ENCODE assay signal across 10 cellular contexts in genomic region chr17:64016248-64016784, GRCh38. TPM values are rescaled to one million over a fixed set of nuclear protein-coding genes. Genes with fewer than 3 reads are reported as not detected.
DNase-seq lines count a peak whose midpoint lies in the region; ATAC-seq and TF ChIP-seq lines count a peak whose summit lies in the region.
"Had no signal": no experiment of that assay in that cellular context is flagged by ENCODE, and none has a peak within 500 bp of the region (broad histone marks: within the 10 kb centered on the region; RNA-seq: fewer than 3 reads in every experiment).

No MANE protein-coding gene starts in this region.

- H3K27ac Mint-ChIP-seq in activated T-cell treated with anti-CD3 and anti-CD28 coated beads, Interleukin-2, amount 50 U/mL, for 72 hours, result peak overlapping the region; percentile 99

- H3K27me3 Mint-ChIP-seq in activated T-cell treated with anti-CD3 and anti-CD28 coated beads, Interleukin-2, amount 50 U/mL, for 72 hours (ENCODE audit: low read depth), result no peaks in the 10 kb centered on the region

- H3K36me3 Mint-ChIP-seq in activated T-cell treated with anti-CD3 and anti-CD28 coated beads, Interleukin-2, amount 50 U/mL, for 72 hours (ENCODE audit: insufficient read depth in 2 of 2), result peaks cover under 1 to 9% of the 10 kb centered on the region in 2 donors

- in situ Hi-C loops in GM13977 (cut with MboI; ENCODE audit: low pct_unique_long_range_greater_than_20kb, low sequenced_read_pairs, unreplicated experiment), result loop anchor here (10.0 kb wide), 1 partner anchor 102 kb away; the partner anchor contains the start of genes CSHL1 and GH1

- H3K27me3 ChIP-seq in AG04450 (ENCODE audit: control insufficient read depth, insufficient read depth, low read length), result peaks cover 6% of the 10 kb centered on the region
- no peaks in the 10 kb centered on the region for H3K27me3 ChIP-seq in right lobe of liver

- no peaks in the 10 kb centered on the region for H3K36me3 ChIP-seq in right lobe of liver

- H3K9me3 Mint-ChIP-seq in activated T-cell treated with anti-CD3 and anti-CD28 coated beads, Interleukin-2, amount 50 U/mL, for 72 hours, result no peaks in the 10 kb centered on the region
- H3K9me3 Mint-ChIP-seq: neural crest cell had no signal

- TF ChIP-seq POLR2A in right lobe of liver (IDR thresholded peaks at IDR 0.05), result no peak

- peaks cover 71% of the 10 kb centered on the region for H3K4me1 Mint-ChIP-seq in activated T-cell treated with anti-CD3 and anti-CD28 coated beads, Interleukin-2, amount 50 U/mL, for 72 hours (ENCODE audit: low read depth)

- CTCF ChIA-PET in AG04450 (lab: Charles Lee), result interaction anchor here (1.1 to 2.2 kb wide), 4 partner anchors 9 to 96 kb away, joined by 4 to 6 read pairs (median 4); no protein-coding TSS in a partner anchor

- peak overlapping the region; percentile 83 to 89 for H3K4me3 Mint-ChIP-seq in activated T-cell treated with anti-CD3 and anti-CD28 coated beads, Interleukin-2, amount 50 U/mL, for 72 hours
- H3K4me3 Mint-ChIP-seq: neural crest cell had no signal

- WGBS in right lobe of liver (ENCODE audit: insufficient coverage, low coverage, low lambda C conversion rate, missing lambda C conversion rate), result 33% methylated on average over 5 of the region's 5 CpGs

- TF ChIP-seq CTCF in AG04450 (IDR thresholded peaks at IDR 0.05; ENCODE audit: low read depth, low read length) (peak; percentile 20; the same call in 1 of the 2 replicates), GM13977 (IDR thresholded peaks at IDR 0.05; ENCODE audit: extremely low read depth, insufficient read depth, missing control alignments) (peak; percentile 44), right lobe of liver (IDR thresholded peaks at IDR 0.05) (peak in 1 of 4 donors; percentile 5)

- H3K4me3 ChIP-seq in AG04450 (ENCODE audit: low read depth, low read length) (no peak overlapping the region), right lobe of liver (no peak overlapping the region)

- ATAC-seq in activated T-cell treated with anti-CD3 and anti-CD28 coated beads, Interleukin-2, amount 50 U/mL, for 72 hours (replicated peaks in 1 of 2), result no peak
- ATAC-seq in right lobe of liver (peak; percentile 11 to 51 (median 28)), HG02610 (IDR thresholded peaks at IDR 0.05; ENCODE audit: unreplicated experiment) (no peak)

- DNase-seq in AG04450 (ENCODE audit: low read depth, low spot score) (no peak), GM13977 (ENCODE audit: low spot score) (no peak), right lobe of liver (peak in 1 of 3 donors; percentile 16), NCI-H526 treated with DMSO at 0.1 percent for 48 hours (lab: John Stamatoyannopoulos, UW) (no peak), UCSD-AML1 (lab: John Stamatoyannopoulos, UW; ENCODE audit: unreplicated experiment) (no peak), T1000 (lab: John Stamatoyannopoulos, UW) (no peak)
- no peak for DNase-seq in activated T-cell treated with anti-CD3 and anti-CD28 coated beads, Interleukin-2, amount 50 U/mL, for 72 hours
- DNase-seq: HCEC 1CT had no signal

- POLR2A ChIA-PET in AG04450 (lab: Yijun Ruan, JAX), result no interaction called here

- H3K27ac ChIP-seq in AG04450 (ENCODE audit: low read depth, low read length) (no peak overlapping the region), right lobe of liver (peak overlapping the region in 2 of 3 donors; percentile 15 to 47)

- H3K9me3 ChIP-seq in AG04450 (ENCODE audit: control insufficient read depth, insufficient read depth, low read length) (no peaks in the 10 kb centered on the region; the same call in 1 of the 2 replicates), right lobe of liver (no peaks in the 10 kb centered on the region)

- no peaks in the 10 kb centered on the region for H3K4me1 ChIP-seq in right lobe of liver

- intact Hi-C loops in right lobe of liver (cut with DNase I), result no loop called here

RNA-seq across cellular contexts. Expression of gene ICAM2, which starts 4.1 kb away (rescaled TPM):
- 0.16 and 0.52 TPM in 2 replicates for polyA plus RNA-seq in AG04450 (2011; rRNA removed)
- 0.28 TPM in 1 of 2 replicates, not detected in the other for polyA minus RNA-seq in AG04450 (2011; rRNA and poly(A)+ RNA removed)
- total RNA-seq in activated T-cell treated with anti-CD3 and anti-CD28 coated beads, Interleukin-2, amount 50 U/mL, for 72 hours, result 10 to 100 TPM; 49.9 to 55.7 TPM
- 10 to 100 TPM in 3 of 6 experiments, 1 to 10 TPM in 3; 5.5 to 16.1 (median 8.6) TPM for total RNA-seq in right lobe of liver
- total RNA-seq: neural crest cell had no signal

RNA-seq across cellular contexts. Expression of gene PRR29, which starts 18.2 kb away (rescaled TPM):
- 0.15 and 0.19 TPM in 2 replicates for polyA plus RNA-seq in AG04450 (2011; rRNA removed)
- polyA minus RNA-seq in AG04450 (2011; rRNA and poly(A)+ RNA removed), result 0.18 and 0.30 TPM in 2 replicates
- 1 to 10 TPM in 1 of 2 donors, under 1 TPM in 1; 0.96 to 1.1 TPM for total RNA-seq in activated T-cell treated with anti-CD3 and anti-CD28 coated beads, Interleukin-2, amount 50 U/mL, for 72 hours
- total RNA-seq in right lobe of liver, result under 1 TPM in 3 of 6 experiments, not detected in 3; 0.07 to 0.33 (median 0.12) TPM

RNA-seq across cellular contexts. Expression of gene SCN4A, which starts 43.6 kb away (rescaled TPM):
- 0.01 TPM in 2 replicates for polyA plus RNA-seq in AG04450 (2011; rRNA removed)
- polyA minus RNA-seq in AG04450 (2011; rRNA and poly(A)+ RNA removed), result 0.05 TPM in 1 of 2 replicates, not detected in the other
- 1 to 10 TPM in 1 of 2 donors, under 1 TPM in 1; 0.93 to 1.0 TPM for total RNA-seq in activated T-cell treated with anti-CD3 and anti-CD28 coated beads, Interleukin-2, amount 50 U/mL, for 72 hours
- 1 to 10 TPM in 1 of 6 experiments, under 1 TPM in 5; 0.10 to 1.4 (median 0.20) TPM for total RNA-seq in right lobe of liver

Comparison
In these comparisons a context has a peak if more than half of its experiments do, and no peak if none do; other contexts are left out.
1. ATAC-seq: peak in right lobe of liver (4 of 4); none in activated T-cell treated with anti-CD3 and anti-CD28 coated beads, Interleukin-2, amount 50 U/mL, for 72 hours (0 of 2) and HG02610 (single experiment).